In genomic region chr1:28509705-28510349, GRCh38 we compare ENCODE assay signal across 1 cellular context.
A peak's percentile ranks its signal among the peaks of the same experiment; 100 is the strongest.
TF ChIP-seq lines count a peak whose summit lies in the region.

No MANE protein-coding gene starts in this region.

TF ChIP-seq in GM23338, 12 proteins besides CTCF, POLR2A, EP300 and RAD21 (continued from another document):
- no peak for TF ChIP-seq REST (IDR thresholded peaks at IDR 0.05; ENCODE audit: unreplicated experiment)
- TF ChIP-seq EZH2 (IDR thresholded peaks at IDR 0.05; ENCODE audit: low read depth, unreplicated experiment), result no peak
- TF ChIP-seq JUNB (IDR thresholded peaks at IDR 0.05; ENCODE audit: unreplicated experiment), result no peak
- TF ChIP-seq ETS1 (IDR thresholded peaks at IDR 0.05), result no peak
- TF ChIP-seq ZNF331 (CRISPR knock-in tag; IDR thresholded peaks at IDR 0.05; ENCODE audit: low read depth), result no peak
- peak; percentile 82 for TF ChIP-seq POLR2AphosphoS5 (IDR thresholded peaks at IDR 0.05; ENCODE audit: low read depth)
